In genomic region chr18:59783138-59783537, GRCh38 we compare ENCODE assay signal across 9 cellular contexts.
DNase-seq lines count a peak whose midpoint lies in the region; ATAC-seq, FAIRE-seq and TF ChIP-seq lines count a peak whose summit lies in the region.
"Had no signal": no experiment of that assay in that cellular context is flagged by ENCODE, and none has a peak within 500 bp of the region (broad histone marks: within the 10 kb centered on the region; RNA-seq: fewer than 3 reads in every experiment).

No MANE protein-coding gene starts in this region.

- no peak overlapping the region for H3K4me3 ChIP-seq in kidney epithelial cell (ENCODE audit: low read depth, low read length)
- H3K4me3 ChIP-seq: SK-N-MC had no signal

- H3K27me3 ChIP-seq in kidney epithelial cell (ENCODE audit: control insufficient read depth, insufficient read depth, low read length) = no peaks in the 10 kb centered on the region

- no peak for FAIRE-seq in frontal cortex (lab: Jason Lieb, UNC)

- ATAC-seq in GM18505 (IDR thresholded peaks at IDR 0.05; ENCODE audit: unreplicated experiment) (peak; percentile 87), HG02798 (IDR thresholded peaks at IDR 0.05; ENCODE audit: poor library complexity, unreplicated experiment) (peak; percentile 94)

- H3K36me3 ChIP-seq in kidney epithelial cell (ENCODE audit: control insufficient read depth, insufficient read depth, low read length) = no peaks in the 10 kb centered on the region

- TF ChIP-seq CTCF in kidney epithelial cell (IDR thresholded peaks at IDR 0.05; ENCODE audit: insufficient read depth, low read length, poor library complexity, severe bottlenecking) = peak; percentile 69

- no peak for TF ChIP-seq POLR2A in GM18505 (IDR thresholded peaks at IDR 0.05; ENCODE audit: borderline replicate concordance, extremely low read depth, insufficient read depth, insufficient read length)

- DNase-seq in AG20443 (ENCODE audit: low spot score) (peak; percentile 65), NCI-H1436 (lab: John Stamatoyannopoulos, UW) (peak; percentile 8), kidney epithelial cell (ENCODE audit: low read depth) (peak; percentile 43), frontal cortex (ENCODE audit: low spot score in 2 of 2) (no peak)
- DNase-seq in activated CD4-positive, alpha-beta T cell treated with anti-CD3 and anti-CD28 coated beads, Interleukin-2, amount 50 U/mL, for 48 hours = peak; percentile 11 to 23
- no peak for DNase-seq in activated effector memory CD4-positive, alpha-beta T cell treated with Interleukin-2 at 50 U/mL for 16 hours

Comparison
In these comparisons a context has a peak if more than half of its experiments do, and no peak if none do; other contexts are left out.
1. DNase-seq: peak in AG20443 (single experiment), NCI-H1436 (single experiment), activated CD4-positive, alpha-beta T cell treated with anti-CD3 and anti-CD28 coated beads, Interleukin-2, amount 50 U/mL, for 48 hours (2 of 2) and kidney epithelial cell (single experiment); none in activated effector memory CD4-positive, alpha-beta T cell treated with Interleukin-2 at 50 U/mL for 16 hours (single experiment) and frontal cortex (0 of 2).